13 cellular contexts compared by ENCODE assay signal in genomic region chr20:34946661-34947060, GRCh38. TPM values are rescaled to one million over a fixed set of nuclear protein-coding genes. Genes with fewer than 3 reads are reported as not detected.
"Had no signal": no experiment of that assay in that cellular context is flagged by ENCODE, and none has a peak within 500 bp of the region (broad histone marks: within the 10 kb centered on the region; RNA-seq: fewer than 3 reads in every experiment).

No MANE protein-coding gene starts in this region.

- DNase-seq: left cardiac atrium; mucosa of descending colon; occipital lobe; stimulated activated CD4-positive, alpha-beta T cell treated with anti-CD3 and anti-CD28 coated beads, Interleukin-15, amount 100 ng/mL, for 24 hours; stimulated activated CD4-positive, alpha-beta T cell treated with anti-CD3 and anti-CD28 coated beads, Interleukin-4, amount 100 ng/mL, for 24 hours had no signal

- H3K9me3 ChIP-seq: breast epithelium, mucosa of descending colon, thoracic aorta had no signal

- H3K36me3 ChIP-seq: breast epithelium had no signal

- H3K4me1 ChIP-seq: breast epithelium had no signal

- FAIRE-seq: endothelial cell of umbilical vein, frontal cortex, urothelium cell line had no signal

- H3K27me3 ChIP-seq: breast epithelium, hepatocyte had no signal

- H3K4me3 ChIP-seq: breast epithelium, hepatocyte, mucosa of descending colon, thoracic aorta had no signal

- ATAC-seq: activated CD4-positive, CD25-positive, alpha-beta regulatory T cell treated with anti-CD3 and anti-CD28 coated beads, Interleukin-2, amount 50 U/mL, for 24 hours; left cardiac atrium; natural killer cell treated with Interleukin-12 subunit alpha and Interleukin-12 subunit beta and Interleukin-15 and Interleukin-18, amount 100 ng/mL, for 72 hours had no signal

- H3K27ac ChIP-seq: hepatocyte, thoracic aorta had no signal

RNA-seq across cellular contexts. Expression of gene MYH7B, which starts 9.0 kb away (rescaled TPM):
- total RNA-seq: endothelial cell of umbilical vein, frontal cortex had no signal
